In genomic region chr16:73387979-73388378, GRCh38 we compare ENCODE assay signal across 30 cellular contexts.
"Had no signal": no experiment of that assay in that cellular context is flagged by ENCODE, and none has a peak within 500 bp of the region (broad histone marks: within the 10 kb centered on the region; RNA-seq: fewer than 3 reads in every experiment).

No MANE protein-coding gene starts in this region.

- H3K27ac Mint-ChIP-seq: natural killer cell; stimulated activated naive B cell treated with anti-CD40 and anti-IgM and Interleukin-4, amounts not matched to agents 10 μg/mL and 1 μg/mL and 100 μg/mL, for 72 hours had no signal

- H3K27ac ChIP-seq: hepatocyte, left lung, lower lobe of right lung, pancreas, prostate gland, skin epidermis, stomach, testis, thyroid gland, upper lobe of right lung had no signal

- H3K79me2 ChIP-seq: hepatocyte had no signal

- ATAC-seq: left cardiac atrium; left lung; lower lobe of right lung; natural killer cell; pancreas; right cardiac atrium; sciatic nerve; stimulated activated naive B cell treated with anti-CD40 and anti-IgM and Interleukin-4, amounts not matched to agents 10 μg/mL and 1 μg/mL and 100 μg/mL, for 72 hours; stimulated activated naive CD8-positive, alpha-beta T cell treated with anti-CD3 and anti-CD28 coated beads, Interleukin-15, Interleukin-2, amounts not matched to agents 100 U/mL and 50 U/mL, for 24 hours; upper lobe of right lung had no signal

- H3K4me1 Mint-ChIP-seq: natural killer cell; stimulated activated naive B cell treated with anti-CD40 and anti-IgM and Interleukin-4, amounts not matched to agents 10 μg/mL and 1 μg/mL and 100 μg/mL, for 72 hours had no signal

- FAIRE-seq: keratinocyte, pancreas, urothelium cell line had no signal

- H3K4me3 ChIP-seq: hepatocyte, left lung, lower lobe of right lung, pancreas, prostate gland, skin epidermis, stomach, testis, thyroid gland, upper lobe of right lung had no signal

- H2AFZ ChIP-seq: hepatocyte had no signal

- DNase-seq: kidney glomerular epithelial cell; left cardiac atrium; left lung; lower lobe of right lung; mammary epithelial cell; mesenchymal stem cell; natural killer cell; nephron progenitor cell; nucleus accumbens; pancreas; posterior cingulate gyrus; retina; right cardiac atrium; stimulated activated CD4-positive, alpha-beta T cell treated with anti-CD3 and anti-CD28 coated beads, Interleukin-12 subunit alpha, Interleukin-12 subunit beta, amount 100 ng/mL, for 4 hours; stimulated activated CD4-positive, alpha-beta T cell treated with anti-CD3 and anti-CD28 coated beads, Interleukin-15, amount 100 ng/mL, for 24 hours; stimulated activated CD4-positive, alpha-beta T cell treated with anti-CD3 and anti-CD28 coated beads, Interleukin-2, amount 100 ng/mL, for 24 hours; stimulated activated CD4-positive, alpha-beta T cell treated with anti-CD3 and anti-CD28 coated beads, Interleukin-4, amount 100 ng/mL, for 1 hour; stimulated activated naive B cell treated with anti-CD40 and anti-IgM and Interleukin-4, amounts not matched to agents 10 μg/mL and 1 μg/mL and 100 μg/mL, for 72 hours; stimulated activated naive CD8-positive, alpha-beta T cell treated with anti-CD3 and anti-CD28 coated beads, Interleukin-15, Interleukin-2, amounts not matched to agents 100 U/mL and 50 U/mL, for 24 hours; stomach; testis; thyroid gland; trophoblast cell; upper lobe of right lung had no signal

- H3K9me3 ChIP-seq: left lung, lower lobe of right lung, pancreas, prostate gland, stomach, testis, thyroid gland, upper lobe of right lung had no signal

- H3K4me3 Mint-ChIP-seq: natural killer cell; nephron progenitor cell; stimulated activated naive B cell treated with anti-CD40 and anti-IgM and Interleukin-4, amounts not matched to agents 10 μg/mL and 1 μg/mL and 100 μg/mL, for 72 hours had no signal

- H3K36me3 Mint-ChIP-seq: natural killer cell; stimulated activated naive B cell treated with anti-CD40 and anti-IgM and Interleukin-4, amounts not matched to agents 10 μg/mL and 1 μg/mL and 100 μg/mL, for 72 hours had no signal

- H3K36me3 ChIP-seq: left lung, lower lobe of right lung, pancreas, prostate gland, stomach, thyroid gland, upper lobe of right lung had no signal

- H3K4me2 ChIP-seq: hepatocyte had no signal

- H3K9me3 Mint-ChIP-seq: natural killer cell, nephron progenitor cell had no signal

- H3K27me3 Mint-ChIP-seq: stimulated activated naive B cell treated with anti-CD40 and anti-IgM and Interleukin-4, amounts not matched to agents 10 μg/mL and 1 μg/mL and 100 μg/mL, for 72 hours had no signal

- H3K4me1 ChIP-seq: left lung, lower lobe of right lung, pancreas, prostate gland, stomach, testis, thyroid gland, upper lobe of right lung had no signal

- H3K27me3 ChIP-seq: hepatocyte, left lung, pancreas, stomach, testis, thyroid gland, upper lobe of right lung had no signal
